ENCODE assay signal across 2 cellular contexts in the genomic region with DNA sequence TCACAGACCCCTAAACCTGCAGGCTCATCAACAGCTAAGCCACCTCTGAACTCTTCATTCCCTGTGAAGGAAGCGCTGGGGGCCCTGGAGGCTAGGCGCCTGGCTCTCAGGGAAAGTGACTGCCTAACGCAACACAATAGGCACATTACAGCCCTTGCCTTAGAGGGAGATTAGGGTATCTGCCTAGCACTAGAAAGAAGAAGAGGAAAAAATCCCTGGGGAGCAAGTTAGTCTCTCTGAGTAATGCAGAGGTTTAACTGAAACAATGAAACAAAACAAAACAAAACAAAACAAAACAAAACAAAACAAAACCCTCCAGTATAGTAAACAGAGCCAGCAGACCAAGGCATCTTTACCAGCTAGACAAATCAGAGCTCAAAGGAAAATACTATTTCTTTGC.
A peak's percentile ranks its signal among the peaks of the same experiment; 100 is the strongest.
TF ChIP-seq lines count a peak whose summit lies in the region.

No MANE protein-coding gene starts in this region.

TF ChIP-seq in HepG2, 621 proteins besides CTCF, POLR2A, EP300 and RAD21:
- TF ChIP-seq, protein P1, sequence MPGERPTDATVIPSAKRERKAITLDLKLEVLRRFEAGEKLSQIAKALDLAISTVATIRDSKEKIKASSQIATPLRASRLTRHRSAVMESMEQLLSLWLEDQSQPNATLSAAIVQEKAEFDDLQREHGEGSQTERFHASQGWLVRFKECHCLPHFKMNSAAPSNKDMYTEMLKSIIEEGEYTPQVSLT (CRISPR knock-in tag; IDR thresholded peaks at IDR 0.05; ENCODE audit: borderline replicate concordance, low read depth) = no peak
- TF ChIP-seq ZFP36L2 (CRISPR knock-in tag; IDR thresholded peaks at IDR 0.05) (no peak), ZNF75D (CRISPR knock-in tag; IDR thresholded peaks at IDR 0.05; ENCODE audit: borderline replicate concordance) (no peak), ZNF33B (CRISPR knock-in tag; IDR thresholded peaks at IDR 0.05) (no peak)
- TF ChIP-seq, protein P2, sequence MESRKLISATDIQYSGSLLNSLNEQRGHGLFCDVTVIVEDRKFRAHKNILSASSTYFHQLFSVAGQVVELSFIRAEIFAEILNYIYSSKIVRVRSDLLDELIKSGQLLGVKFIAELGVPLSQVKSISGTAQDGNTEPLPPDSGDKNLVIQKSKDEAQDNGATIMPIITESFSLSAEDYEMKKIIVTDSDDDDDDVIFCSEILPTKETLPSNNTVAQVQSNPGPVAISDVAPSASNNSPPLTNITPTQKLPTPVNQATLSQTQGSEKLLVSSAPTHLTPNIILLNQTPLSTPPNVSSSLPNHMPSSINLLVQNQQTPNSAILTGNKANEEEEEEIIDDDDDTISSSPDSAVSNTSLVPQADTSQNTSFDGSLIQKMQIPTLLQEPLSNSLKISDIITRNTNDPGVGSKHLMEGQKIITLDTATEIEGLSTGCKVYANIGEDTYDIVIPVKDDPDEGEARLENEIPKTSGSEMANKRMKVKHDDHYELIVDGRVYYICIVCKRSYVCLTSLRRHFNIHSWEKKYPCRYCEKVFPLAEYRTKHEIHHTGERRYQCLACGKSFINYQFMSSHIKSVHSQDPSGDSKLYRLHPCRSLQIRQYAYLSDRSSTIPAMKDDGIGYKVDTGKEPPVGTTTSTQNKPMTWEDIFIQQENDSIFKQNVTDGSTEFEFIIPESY (CRISPR knock-in tag; IDR thresholded peaks at IDR 0.05) = peak; percentile 57; the same call in 1 of the 2 replicates
TF ChIP-seq in HepG2: peak in this region for 1.

TF ChIP-seq in WTC11, 78 proteins besides CTCF, POLR2A, EP300 and RAD21:
- TF ChIP-seq ZNF425 (CRISPR knock-in tag; conservative IDR thresholded peaks at IDR 0.05) (no peak), PRRX2 (CRISPR knock-in tag; IDR thresholded peaks at IDR 0.05) (no peak), IRF2 (CRISPR knock-in tag; IDR thresholded peaks at IDR 0.05; ENCODE audit: borderline replicate concordance, low read depth) (no peak), OVOL2 (CRISPR knock-in tag; IDR thresholded peaks at IDR 0.05; ENCODE audit: borderline replicate concordance) (no peak), ZNF532 (CRISPR knock-in tag; IDR thresholded peaks at IDR 0.05; ENCODE audit: borderline replicate concordance) (no peak)
